In genomic region chr3:136862953-136863352, GRCh38 we compare ENCODE assay signal across 8 cellular contexts. TPM values are rescaled to one million over a fixed set of nuclear protein-coding genes. Genes with fewer than 3 reads are reported as not detected.
A peak's percentile ranks its signal among the peaks of the same experiment; 100 is the strongest.
DNase-seq lines count a peak whose midpoint lies in the region; ATAC-seq, FAIRE-seq and TF ChIP-seq lines count a peak whose summit lies in the region.

No MANE protein-coding gene starts in this region.

- peaks cover 60% of the 10 kb centered on the region for H3K4me1 Mint-ChIP-seq in activated T-cell treated with anti-CD3 and anti-CD28 coated beads, Interleukin-2, amount 50 U/mL, for 72 hours (ENCODE audit: low read depth)
- H3K4me1 Mint-ChIP-seq in activated naive CD8-positive, alpha-beta T cell (ENCODE audit: low read depth), result peaks cover 56% of the 10 kb centered on the region

- peak overlapping the region; percentile 79 to 88 (median 87) for H3K4me3 ChIP-seq in HepG2 (replicated peaks in 1 of 3; ENCODE audit: insufficient read depth in 1 of 3, low read depth in 2 of 3, low read length in 3 of 3)
- H3K4me3 ChIP-seq in tibial nerve, result peak overlapping the region; percentile 87 to 99 (median 92)

- intact Hi-C loops in HepG2 (cut with micrococcal nuclease; ENCODE audit: unreplicated experiment), result loop anchor here (1.0 to 5.0 kb wide), 5 partner anchors 45 to 786 kb away; partner anchors contain the start of gene STAG1

- H3K4me2 ChIP-seq in HepG2 (ENCODE audit: low read depth, low read length), result peak overlapping the region; percentile 97

- POLR2A ChIA-PET in HepG2 (lab: Yijun Ruan, JAX), result interaction anchor here (1.5 to 3.3 kb wide), 8 partner anchors 10 to 614 kb away, joined by 3 to 39 read pairs (median 9); partner anchors contain the start of genes SLC35G2 and STAG1

- TF ChIP-seq RAD21 in HepG2 (CRISPR knock-in tag; IDR thresholded peaks at IDR 0.05), result no peak

- DNase-seq in activated T-cell treated with anti-CD3 and anti-CD28 coated beads, Interleukin-2, amount 50 U/mL, for 72 hours, result no peak
- DNase-seq in activated T-cell treated with anti-CD3 and anti-CD28 coated beads for 4 hours (no peak), HepG2 (ENCODE audit: low spot score) (no peak), tibial nerve (ENCODE audit: low spot score in 2 of 2) (no peak), omental fat pad (ENCODE audit: low spot score) (no peak), dermis blood vessel endothelial cell (no peak)

- H3K27me3 ChIP-seq in HepG2 (ENCODE audit: control insufficient read depth in 1 of 2, insufficient read depth in 2 of 2, low read length in 2 of 2), result no peaks in the 10 kb centered on the region; a peak in 1 of 5 replicates
- H3K27me3 ChIP-seq in tibial nerve, result no peaks in the 10 kb centered on the region

- H3K27me3 Mint-ChIP-seq in activated T-cell treated with anti-CD3 and anti-CD28 coated beads, Interleukin-2, amount 50 U/mL, for 72 hours (ENCODE audit: low read depth), result no peaks in the 10 kb centered on the region
- no peaks in the 10 kb centered on the region for H3K27me3 Mint-ChIP-seq in activated naive CD8-positive, alpha-beta T cell

- CTCF ChIA-PET in HepG2 (lab: Yijun Ruan, JAX; ENCODE audit: low intra/inter-chr PET ratio, low total read pairs), result no interaction called here

- no TSS peak for BruUV-seq in HepG2 (replicated peaks; lab: Mats Ljungman, UMichigan)

- no peaks in the 10 kb centered on the region for H3K9me3 Mint-ChIP-seq in activated T-cell treated with anti-CD3 and anti-CD28 coated beads, Interleukin-2, amount 50 U/mL, for 72 hours
- no peaks in the 10 kb centered on the region for H3K9me3 Mint-ChIP-seq in activated naive CD8-positive, alpha-beta T cell (ENCODE audit: low read depth)

- under 1% methylated on average over 12 of the region's 12 CpGs for WGBS in HepG2 (ENCODE audit: low lambda C conversion rate)
- 2% methylated on average over 12 of the region's 12 CpGs for WGBS in tibial nerve, 2 donors

- H3K79me2 ChIP-seq in HepG2 (ENCODE audit: insufficient read depth, low read length), result peaks cover 54% of the 10 kb centered on the region

- H2AFZ ChIP-seq in HepG2 (ENCODE audit: low read length), result peak overlapping the region; percentile 11

- H3K36me3 ChIP-seq in HepG2 (replicated peaks in 1 of 2; ENCODE audit: control insufficient read depth in 1 of 2, insufficient read depth in 2 of 2, low read length in 2 of 2) (no peaks in the 10 kb centered on the region), tibial nerve (peaks cover 0 to 4% (median 0%) of the 10 kb centered on the region in 3 donors)

- H3K36me3 Mint-ChIP-seq in activated T-cell treated with anti-CD3 and anti-CD28 coated beads, Interleukin-2, amount 50 U/mL, for 72 hours (ENCODE audit: insufficient read depth in 2 of 2), result peaks cover 2 to 14% of the 10 kb centered on the region in 2 donors
- H3K36me3 Mint-ChIP-seq in activated naive CD8-positive, alpha-beta T cell, result peaks cover 10% of the 10 kb centered on the region

- ATAC-seq in activated T-cell treated with anti-CD3 and anti-CD28 coated beads, Interleukin-2, amount 50 U/mL, for 72 hours (replicated peaks in 1 of 2), result no peak
- ATAC-seq in HepG2 (no peak), omental fat pad (ENCODE audit: low FRiP score) (no peak), HG02938 (IDR thresholded peaks at IDR 0.05; ENCODE audit: unreplicated experiment) (no peak)

- no peaks in the 10 kb centered on the region for H3K9me3 ChIP-seq in HepG2 (ENCODE audit: low read length)
- no peaks in the 10 kb centered on the region for H3K9me3 ChIP-seq in tibial nerve

- TF ChIP-seq POLR2A in HepG2 (IDR thresholded peaks at IDR 0.05; ENCODE audit: insufficient read depth in 1 of 2, low read depth in 2 of 2, low read length in 2 of 2) (no peak), tibial nerve (IDR thresholded peaks at IDR 0.05) (no peak)

- H3K4me1 ChIP-seq in HepG2 (ENCODE audit: insufficient read depth, low read length) (peaks cover 38% of the 10 kb centered on the region), tibial nerve (peaks cover 0 to 28% (median 6%) of the 10 kb centered on the region in 4 donors)

- H3K9ac ChIP-seq in HepG2 (ENCODE audit: insufficient read depth, low read depth, low read length), result peak overlapping the region; percentile 80

- peak overlapping the region; percentile 94 to 96 for H3K4me3 Mint-ChIP-seq in activated T-cell treated with anti-CD3 and anti-CD28 coated beads, Interleukin-2, amount 50 U/mL, for 72 hours
- H3K4me3 Mint-ChIP-seq in activated naive CD8-positive, alpha-beta T cell, result peak overlapping the region; percentile 96

- peak overlapping the region; percentile 90 for H3K27ac ChIP-seq in HepG2 (ENCODE audit: extremely low read length, insufficient read depth, low read length)
- H3K27ac ChIP-seq in tibial nerve, result peak overlapping the region; percentile 90 to 98 (median 97)

- H3K27ac Mint-ChIP-seq in activated T-cell treated with anti-CD3 and anti-CD28 coated beads, Interleukin-2, amount 50 U/mL, for 72 hours, result peak overlapping the region; percentile 83
- H3K27ac Mint-ChIP-seq in activated naive CD8-positive, alpha-beta T cell, result peak overlapping the region; percentile 97

- TF ChIP-seq CTCF in HepG2 (CRISPR knock-in tag; IDR thresholded peaks at IDR 0.05) (no peak), tibial nerve (IDR thresholded peaks at IDR 0.05) (no peak), omental fat pad (IDR thresholded peaks at IDR 0.05) (no peak)

- FAIRE-seq in HepG2 (lab: Jason Lieb, UNC), result no peak

- TF ChIP-seq EP300 in HepG2 (IDR thresholded peaks at IDR 0.05; ENCODE audit: low read depth in 2 of 2, low read length in 2 of 2) (no peak), HepG2 (CRISPR knock-in tag; IDR thresholded peaks at IDR 0.05; ENCODE audit: borderline replicate concordance) (no peak), tibial nerve (IDR thresholded peaks at IDR 0.05) (no peak)

- no peaks in the 10 kb centered on the region; the same call in 1 of the 2 replicates for H4K20me1 ChIP-seq in HepG2 (ENCODE audit: insufficient read depth, low read length)

- in situ Hi-C loops in HepG2 (cut with HindIII; ENCODE audit: extremely low pct_ligation_motif_present, low pct_unique_long_range_greater_than_20kb), result no loop called here

RNA-seq across cellular contexts. Expression of gene NCK1, which starts 0.9 kb away (rescaled TPM):
- 10 to 100 TPM; 45.8 to 46.6 TPM for total RNA-seq in activated T-cell treated with anti-CD3 and anti-CD28 coated beads, Interleukin-2, amount 50 U/mL, for 72 hours
- total RNA-seq in HepG2 (2016; rRNA removed; fragmentation: Illumina TruSeq; extraction: Trizol) (30.4 and 51.0 TPM in 2 replicates), tibial nerve (100 to 1,000 TPM in 1 of 4 donors, 10 to 100 TPM in 3; 34.8 to 100 (median 42.2) TPM), omental fat pad (10 to 100 TPM; 34.9 to 57.7 (median 50.8) TPM), dermis blood vessel endothelial cell (102 and 150 TPM in 2 replicates)
- total RNA-seq in HepG2 (2016; cell fraction: cytosol; rRNA removed; fragmentation: Illumina TruSeq; extraction: Trizol; ENCODE audit: low read depth), result 8.3 and 17.1 TPM in 2 replicates
- 35.7 and 48.8 TPM in 2 replicates for total RNA-seq in HepG2 (2016; cell fraction: insoluble cytoplasmic fraction; rRNA removed; fragmentation: Illumina TruSeq; extraction: Trizol)
- total RNA-seq in HepG2 (2016; cell fraction: membrane; rRNA removed; fragmentation: Illumina TruSeq; extraction: Trizol), result 21.3 and 25.2 TPM in 2 replicates
- total RNA-seq in HepG2 (2016; cell fraction: nucleus; rRNA removed; fragmentation: Illumina TruSeq; extraction: Trizol), result 27.2 and 29.5 TPM in 2 replicates
- 11.0 and 14.7 TPM in 2 replicates for polyA plus RNA-seq in HepG2 (2011; rRNA removed)
- 6.2 and 9.9 TPM in 2 replicates for polyA plus RNA-seq in HepG2 (2011; cell fraction: cytosol; rRNA removed)
- 6.5 and 6.9 TPM in 2 replicates for polyA plus RNA-seq in HepG2 (2011; cell fraction: nucleus; rRNA removed)
- 16.0 and 17.6 TPM in 2 replicates for polyA plus RNA-seq in HepG2 (2012)
- polyA plus RNA-seq in HepG2 (2016; cell fraction: cytosol; fragmentation: Illumina TruSeq; extraction: Trizol; ENCODE audit: low read depth), result 4.2 and 6.7 TPM in 2 replicates
- polyA plus RNA-seq in HepG2 (2016; cell fraction: insoluble cytoplasmic fraction; fragmentation: Illumina TruSeq; extraction: Trizol; ENCODE audit: low read depth), result 45.9 and 47.3 TPM in 2 replicates
- polyA plus RNA-seq in HepG2 (2016; cell fraction: membrane; fragmentation: Illumina TruSeq; extraction: Trizol; ENCODE audit: low read depth), result 9.9 and 12.4 TPM in 2 replicates
- polyA plus RNA-seq in HepG2 (2016; cell fraction: nucleus; fragmentation: Illumina TruSeq; extraction: Trizol; ENCODE audit: insufficient read depth, low read depth), result 17.3 and 21.6 TPM in 2 replicates
- polyA minus RNA-seq in HepG2 (2011; rRNA and poly(A)+ RNA removed; ENCODE audit: low replicate concordance), result 8.7 and 12.3 TPM in 2 replicates
- 13.4 and 16.2 TPM in 2 replicates for polyA minus RNA-seq in HepG2 (2011; cell fraction: cytosol; rRNA and poly(A)+ RNA removed)
- polyA minus RNA-seq in HepG2 (2011; cell fraction: nucleus; rRNA and poly(A)+ RNA removed), result 51.5 and 57.7 TPM in 2 replicates

RNA-seq across cellular contexts. Expression of gene SLC35G2, which starts 44.0 kb away (rescaled TPM):
- total RNA-seq in activated T-cell treated with anti-CD3 and anti-CD28 coated beads, Interleukin-2, amount 50 U/mL, for 72 hours, result 1 to 10 TPM; 3.7 to 5.4 TPM
- total RNA-seq in HepG2 (2016; rRNA removed; fragmentation: Illumina TruSeq; extraction: Trizol), result 4.2 and 7.6 TPM in 2 replicates
- 2.3 and 2.7 TPM in 2 replicates for total RNA-seq in HepG2 (2016; cell fraction: cytosol; rRNA removed; fragmentation: Illumina TruSeq; extraction: Trizol; ENCODE audit: low read depth)
- 4.5 and 6.6 TPM in 2 replicates for total RNA-seq in HepG2 (2016; cell fraction: insoluble cytoplasmic fraction; rRNA removed; fragmentation: Illumina TruSeq; extraction: Trizol)
- 5.0 and 5.3 TPM in 2 replicates for total RNA-seq in HepG2 (2016; cell fraction: membrane; rRNA removed; fragmentation: Illumina TruSeq; extraction: Trizol)
- total RNA-seq in HepG2 (2016; cell fraction: nucleus; rRNA removed; fragmentation: Illumina TruSeq; extraction: Trizol), result 7.8 and 11.3 TPM in 2 replicates
- 10.3 and 10.7 TPM in 2 replicates for polyA plus RNA-seq in HepG2 (2011; rRNA removed)
- 4.8 and 10.3 TPM in 2 replicates for polyA plus RNA-seq in HepG2 (2011; cell fraction: cytosol; rRNA removed)
- polyA plus RNA-seq in HepG2 (2011; cell fraction: nucleus; rRNA removed), result 8.3 and 11.0 TPM in 2 replicates
- 10.6 and 13.1 TPM in 2 replicates for polyA plus RNA-seq in HepG2 (2012)
- 1.1 TPM in 2 replicates for polyA plus RNA-seq in HepG2 (2016; cell fraction: cytosol; fragmentation: Illumina TruSeq; extraction: Trizol; ENCODE audit: low read depth)
- polyA plus RNA-seq in HepG2 (2016; cell fraction: insoluble cytoplasmic fraction; fragmentation: Illumina TruSeq; extraction: Trizol; ENCODE audit: low read depth), result 3.3 and 3.4 TPM in 2 replicates
- polyA plus RNA-seq in HepG2 (2016; cell fraction: membrane; fragmentation: Illumina TruSeq; extraction: Trizol; ENCODE audit: low read depth), result 1.4 and 1.9 TPM in 2 replicates
- 14.6 and 16.3 TPM in 2 replicates for polyA plus RNA-seq in HepG2 (2016; cell fraction: nucleus; fragmentation: Illumina TruSeq; extraction: Trizol; ENCODE audit: insufficient read depth, low read depth)
- 5.3 and 12.2 TPM in 2 replicates for polyA minus RNA-seq in HepG2 (2011; rRNA and poly(A)+ RNA removed; ENCODE audit: low replicate concordance)
- polyA minus RNA-seq in HepG2 (2011; cell fraction: cytosol; rRNA and poly(A)+ RNA removed), result 3.6 and 5.6 TPM in 2 replicates
- polyA minus RNA-seq in HepG2 (2011; cell fraction: nucleus; rRNA and poly(A)+ RNA removed), result 8.5 and 9.3 TPM in 2 replicates
- 10 to 100 TPM in 1 of 4 donors, 1 to 10 TPM in 3; 4.2 to 12.2 (median 6.6) TPM for total RNA-seq in tibial nerve
- 10 to 100 TPM in 3 of 4 donors, 1 to 10 TPM in 1; 9.1 to 27.8 (median 11.6) TPM for total RNA-seq in omental fat pad
- 28.8 and 31.4 TPM in 2 replicates for total RNA-seq in dermis blood vessel endothelial cell
